6 cellular contexts compared by ENCODE assay signal in genomic region chr19:7916137-7916907, GRCh38. TPM values are rescaled to one million over a fixed set of nuclear protein-coding genes. Genes with fewer than 3 reads are reported as not detected.
DNase-seq lines count a peak whose midpoint lies in the region; ATAC-seq and TF ChIP-seq lines count a peak whose summit lies in the region.

No MANE protein-coding gene starts in this region.

- peaks cover 30% of the 10 kb centered on the region for H3K27me3 ChIP-seq in MM.1S (replicated peaks; ENCODE audit: insufficient read depth, low read length)

- peaks cover 18% of the 10 kb centered on the region for H3K4me1 Mint-ChIP-seq in activated naive CD8-positive, alpha-beta T cell treated with anti-CD3 and anti-CD28 coated beads, Interleukin-2, amount 10 ng/mL, durations not matched to agents 7 days and 5 days
- peaks cover 14 to 21% of the 10 kb centered on the region in 2 donors for H3K4me1 Mint-ChIP-seq in natural killer cell treated with Interleukin-12 subunit alpha and Interleukin-12 subunit beta and Interleukin-15 and Interleukin-18, amount 100 ng/mL, for 72 hours (ENCODE audit: low read depth in 2 of 2)

- H3K36me3 ChIP-seq in MM.1S (replicated peaks; ENCODE audit: insufficient read depth, low read length) = no peaks in the 10 kb centered on the region

- peaks cover 10% of the 10 kb centered on the region; the same call in 1 of the 2 replicates for H3K4me1 ChIP-seq in MM.1S (ENCODE audit: low read length)

- CTCF ChIA-PET in AG04449 (lab: Yijun Ruan, JAX) = interaction anchor here (1.0 to 3.5 kb wide), 6 partner anchors 8 to 87 kb away, joined by 3 to 18 read pairs (median 6); partner anchors contain the start of gene MAP2K7

- no peak overlapping the region for H3K27ac ChIP-seq in MM.1S (ENCODE audit: low read length)

- ATAC-seq in activated naive CD8-positive, alpha-beta T cell treated with anti-CD3 and anti-CD28 coated beads, Interleukin-2, amount 10 ng/mL, durations not matched to agents 7 days and 5 days (ENCODE audit: low read depth) = peak; percentile 9
- ATAC-seq in natural killer cell treated with Interleukin-12 subunit alpha and Interleukin-12 subunit beta and Interleukin-15 and Interleukin-18, amount 100 ng/mL, for 72 hours = peak in 1 of 2 donors; percentile 2
- ATAC-seq in HG03175 (IDR thresholded peaks at IDR 0.05; ENCODE audit: unreplicated experiment) = no peak

- H3K9me2 ChIP-seq in MM.1S (replicated peaks; ENCODE audit: insufficient read depth, low read length) = no peaks in the 10 kb centered on the region

- H3K27ac Mint-ChIP-seq in activated naive CD8-positive, alpha-beta T cell treated with anti-CD3 and anti-CD28 coated beads, Interleukin-2, amount 10 ng/mL, durations not matched to agents 7 days and 5 days = no peak overlapping the region
- H3K27ac Mint-ChIP-seq in natural killer cell treated with Interleukin-12 subunit alpha and Interleukin-12 subunit beta and Interleukin-15 and Interleukin-18, amount 100 ng/mL, for 72 hours = no peak overlapping the region

- H2AFZ ChIP-seq in MM.1S (ENCODE audit: low read length) = peak overlapping the region; percentile 34; the same call in 1 of the 2 replicates

- H3K36me3 Mint-ChIP-seq in activated naive CD8-positive, alpha-beta T cell treated with anti-CD3 and anti-CD28 coated beads, Interleukin-2, amount 10 ng/mL, durations not matched to agents 7 days and 5 days = peaks cover 7% of the 10 kb centered on the region
- no peaks in the 10 kb centered on the region for H3K36me3 Mint-ChIP-seq in natural killer cell treated with Interleukin-12 subunit alpha and Interleukin-12 subunit beta and Interleukin-15 and Interleukin-18, amount 100 ng/mL, for 72 hours

- peaks cover 18% of the 10 kb centered on the region for H3F3A ChIP-seq in MM.1S (ENCODE audit: insufficient read depth, low read length)

- H3K9ac ChIP-seq in MM.1S (ENCODE audit: low read length) = peak overlapping the region; percentile 39; the same call in 1 of the 2 replicates

- no peaks in the 10 kb centered on the region for H3K9me3 ChIP-seq in MM.1S (replicated peaks; ENCODE audit: insufficient read depth, low read length)

- DNase-seq in AG04449 (ENCODE audit: low read depth, low spot score) (no peak), MM.1S (peak; percentile 39), G401 (ENCODE audit: low spot score) (no peak)
- DNase-seq in activated naive CD8-positive, alpha-beta T cell treated with anti-CD3 and anti-CD28 coated beads, Interleukin-2, amount 10 ng/mL, durations not matched to agents 7 days and 5 days = peak; percentile 78
- DNase-seq in natural killer cell treated with Interleukin-12 subunit alpha and Interleukin-12 subunit beta and Interleukin-15 and Interleukin-18, amount 100 ng/mL, for 72 hours (ENCODE audit: low spot score) = no peak

- H3K4me2 ChIP-seq in MM.1S (ENCODE audit: low read depth, low read length) = peak overlapping the region; percentile 96

- POLR2A ChIA-PET in AG04449 (lab: Yijun Ruan, JAX) = interaction anchor here (0.7 to 0.8 kb wide), 2 partner anchors 13 kb away, joined by 3 to 4 read pairs; partner anchors contain the start of gene MAP2K7
- POLR2A ChIA-PET in activated naive CD8-positive, alpha-beta T cell treated with anti-CD3 and anti-CD28 coated beads, Interleukin-2, amount 10 ng/mL, durations not matched to agents 7 days and 5 days (lab: Charles Lee) = interaction anchor here (1.2 kb wide), 1 partner anchor 12 kb away, joined by 6 read pairs; the partner anchor contains the start of gene MAP2K7

- TF ChIP-seq CTCF in AG04449 (IDR thresholded peaks at IDR 0.05; ENCODE audit: insufficient read depth, low read length, missing control alignments) = peak; percentile 4
- no peak for TF ChIP-seq CTCF in MM.1S (IDR thresholded peaks at IDR 0.05; ENCODE audit: low read length)

- peak overlapping the region; percentile 78 for H3K4me3 Mint-ChIP-seq in activated naive CD8-positive, alpha-beta T cell treated with anti-CD3 and anti-CD28 coated beads, Interleukin-2, amount 10 ng/mL, durations not matched to agents 7 days and 5 days
- H3K4me3 Mint-ChIP-seq in natural killer cell treated with Interleukin-12 subunit alpha and Interleukin-12 subunit beta and Interleukin-15 and Interleukin-18, amount 100 ng/mL, for 72 hours = peak overlapping the region; percentile 72

- 0 out of 2 replicates have a peak, but pooled peaks cover under 1% of the 10 kb centered on the region for H4K20me1 ChIP-seq in MM.1S (ENCODE audit: insufficient read depth, low read length)

- no peaks in the 10 kb centered on the region for H3K79me2 ChIP-seq in MM.1S (ENCODE audit: low read length)

- peaks cover 43% of the 10 kb centered on the region for H3K27me3 Mint-ChIP-seq in activated naive CD8-positive, alpha-beta T cell treated with anti-CD3 and anti-CD28 coated beads, Interleukin-2, amount 10 ng/mL, durations not matched to agents 7 days and 5 days
- peaks cover 6 to 7% of the 10 kb centered on the region in 2 donors for H3K27me3 Mint-ChIP-seq in natural killer cell treated with Interleukin-12 subunit alpha and Interleukin-12 subunit beta and Interleukin-15 and Interleukin-18, amount 100 ng/mL, for 72 hours

- H3K9me3 Mint-ChIP-seq in activated naive CD8-positive, alpha-beta T cell treated with anti-CD3 and anti-CD28 coated beads, Interleukin-2, amount 10 ng/mL, durations not matched to agents 7 days and 5 days = no peaks in the 10 kb centered on the region
- no peaks in the 10 kb centered on the region for H3K9me3 Mint-ChIP-seq in natural killer cell treated with Interleukin-12 subunit alpha and Interleukin-12 subunit beta and Interleukin-15 and Interleukin-18, amount 100 ng/mL, for 72 hours

- H3K4me3 ChIP-seq in AG04449 (ENCODE audit: low read depth, low read length) (peak overlapping the region; percentile 45), MM.1S (ENCODE audit: low read length) (peak overlapping the region; percentile 58)

- in situ Hi-C loops in G401 (cut with HindIII; ENCODE audit: low sequenced_read_pairs) = no loop called here

RNA-seq across cellular contexts. Expression of gene TGFBR3L, which starts 1.7 kb away (rescaled TPM):
- total RNA-seq in activated naive CD8-positive, alpha-beta T cell treated with anti-CD3 and anti-CD28 coated beads, Interleukin-2, amount 10 ng/mL, durations not matched to agents 7 days and 5 days = 1 to 10 TPM; 2.2 to 3.6 TPM
- total RNA-seq in natural killer cell treated with Interleukin-12 subunit alpha and Interleukin-12 subunit beta and Interleukin-15 and Interleukin-18, amount 100 ng/mL, for 72 hours = 1 to 10 TPM; 4.7 to 5.6 TPM
- not detected in 2 replicates for total RNA-seq in G401 (2014; rRNA removed; shearing (Covaris generic))

RNA-seq across cellular contexts. Expression of gene SNAPC2, which starts 3.8 kb away (rescaled TPM):
- 10 to 100 TPM; 18.3 to 20.7 TPM for total RNA-seq in activated naive CD8-positive, alpha-beta T cell treated with anti-CD3 and anti-CD28 coated beads, Interleukin-2, amount 10 ng/mL, durations not matched to agents 7 days and 5 days
- 10 to 100 TPM; 25.4 to 48.6 TPM for total RNA-seq in natural killer cell treated with Interleukin-12 subunit alpha and Interleukin-12 subunit beta and Interleukin-15 and Interleukin-18, amount 100 ng/mL, for 72 hours
- total RNA-seq in G401 (2014; rRNA removed; shearing (Covaris generic)) = 35.1 and 37.8 TPM in 2 replicates

RNA-seq across cellular contexts. Expression of gene CTXN1, which starts 9.6 kb away (rescaled TPM):
- total RNA-seq in activated naive CD8-positive, alpha-beta T cell treated with anti-CD3 and anti-CD28 coated beads, Interleukin-2, amount 10 ng/mL, durations not matched to agents 7 days and 5 days = not detected
- total RNA-seq in natural killer cell treated with Interleukin-12 subunit alpha and Interleukin-12 subunit beta and Interleukin-15 and Interleukin-18, amount 100 ng/mL, for 72 hours = under 1 TPM in 1 of 2 donors, not detected in 1; 0.33 TPM
- total RNA-seq in G401 (2014; rRNA removed; shearing (Covaris generic)) = 27.0 and 27.3 TPM in 2 replicates

RNA-seq across cellular contexts. Expression of gene MAP2K7, which starts 12.6 kb away (rescaled TPM):
- total RNA-seq in activated naive CD8-positive, alpha-beta T cell treated with anti-CD3 and anti-CD28 coated beads, Interleukin-2, amount 10 ng/mL, durations not matched to agents 7 days and 5 days = 10 to 100 TPM; 46.8 to 46.9 TPM
- 10 to 100 TPM; 45.2 to 47.1 TPM for total RNA-seq in natural killer cell treated with Interleukin-12 subunit alpha and Interleukin-12 subunit beta and Interleukin-15 and Interleukin-18, amount 100 ng/mL, for 72 hours
- 14.2 and 16.2 TPM in 2 replicates for total RNA-seq in G401 (2014; rRNA removed; shearing (Covaris generic))

RNA-seq across cellular contexts. Expression of gene TIMM44, which starts 27.1 kb away (rescaled TPM):
- total RNA-seq in activated naive CD8-positive, alpha-beta T cell treated with anti-CD3 and anti-CD28 coated beads, Interleukin-2, amount 10 ng/mL, durations not matched to agents 7 days and 5 days = 10 to 100 TPM; 66.6 to 67.8 TPM
- total RNA-seq in natural killer cell treated with Interleukin-12 subunit alpha and Interleukin-12 subunit beta and Interleukin-15 and Interleukin-18, amount 100 ng/mL, for 72 hours = 100 to 1,000 TPM in 1 of 2 donors, 10 to 100 TPM in 1; 76.0 to 126 TPM
- total RNA-seq in G401 (2014; rRNA removed; shearing (Covaris generic)) = 100 and 168 TPM in 2 replicates

Comparison
In these comparisons a context has a peak if more than half of its experiments do, and no peak if none do; other contexts are left out.
1. DNase-seq: peak in MM.1S (single experiment) and activated naive CD8-positive, alpha-beta T cell treated with anti-CD3 and anti-CD28 coated beads, Interleukin-2, amount 10 ng/mL, durations not matched to agents 7 days and 5 days (single experiment); none in AG04449 (single experiment), natural killer cell treated with Interleukin-12 subunit alpha and Interleukin-12 subunit beta and Interleukin-15 and Interleukin-18, amount 100 ng/mL, for 72 hours (single experiment) and G401 (single experiment).
2. RNA of gene CTXN1, which starts 9.6 kb away (total RNA-seq): 27.0 to 27.3 TPM in G401; 0.33 TPM in natural killer cell treated with Interleukin-12 subunit alpha and Interleukin-12 subunit beta and Interleukin-15 and Interleukin-18, amount 100 ng/mL, for 72 hours and not detected in activated naive CD8-positive, alpha-beta T cell treated with anti-CD3 and anti-CD28 coated beads, Interleukin-2, amount 10 ng/mL, durations not matched to agents 7 days and 5 days; every median in the first group is over 10 times any median in the second.